In genomic region chr20:53623454-53624206, GRCh38 we compare ENCODE assay signal across 8 cellular contexts. TPM values are rescaled to one million over a fixed set of nuclear protein-coding genes. Genes with fewer than 3 reads are reported as not detected.
DNase-seq lines count a peak whose midpoint lies in the region; ATAC-seq and TF ChIP-seq lines count a peak whose summit lies in the region.

No MANE protein-coding gene starts in this region.

- no peak for TF ChIP-seq CTCF in osteocyte (IDR thresholded peaks at IDR 0.05)

- peak overlapping the region; percentile 79 for H3K4me3 Mint-ChIP-seq in activated naive CD8-positive, alpha-beta T cell treated with anti-CD3 and anti-CD28 coated beads, Interleukin-2, amount 50 U/mL, for 24 hours
- peak overlapping the region; percentile 70 for H3K4me3 Mint-ChIP-seq in osteocyte (ENCODE audit: unreplicated experiment)

- H3K36me3 Mint-ChIP-seq in activated naive CD8-positive, alpha-beta T cell treated with anti-CD3 and anti-CD28 coated beads, Interleukin-2, amount 50 U/mL, for 24 hours (ENCODE audit: low read depth) = no peaks in the 10 kb centered on the region
- H3K36me3 Mint-ChIP-seq in osteocyte (ENCODE audit: unreplicated experiment) = no peaks in the 10 kb centered on the region

- H3K4me1 Mint-ChIP-seq in activated naive CD8-positive, alpha-beta T cell treated with anti-CD3 and anti-CD28 coated beads, Interleukin-2, amount 50 U/mL, for 24 hours = peaks cover 48% of the 10 kb centered on the region
- peaks cover 35% of the 10 kb centered on the region for H3K4me1 Mint-ChIP-seq in osteocyte (ENCODE audit: unreplicated experiment)

- DNase-seq in SIG-M5 treated with dmso at 0.1 percent for 504 hours (lab: John Stamatoyannopoulos, UW; ENCODE audit: unreplicated experiment) (peak; percentile 98), SIG-M5 (lab: John Stamatoyannopoulos, UW) (no peak), cardiac septum (ENCODE audit: low spot score) (peak; percentile 83), osteocyte (ENCODE audit: extremely low spot score, unreplicated experiment) (no peak), cerebellar nuclear complex (lab: John Stamatoyannopoulos, UW) (no peak)
- peak; percentile 61 for DNase-seq in activated naive CD8-positive, alpha-beta T cell treated with anti-CD3 and anti-CD28 coated beads, Interleukin-2, amount 50 U/mL, for 24 hours

- peak; percentile 69 for ATAC-seq in HG03432 (IDR thresholded peaks at IDR 0.05; ENCODE audit: unreplicated experiment)
- ATAC-seq in activated naive CD8-positive, alpha-beta T cell treated with anti-CD3 and anti-CD28 coated beads, Interleukin-2, amount 50 U/mL, for 24 hours = peak; percentile 63

- H3K27ac Mint-ChIP-seq in activated naive CD8-positive, alpha-beta T cell treated with anti-CD3 and anti-CD28 coated beads, Interleukin-2, amount 50 U/mL, for 24 hours = peak overlapping the region; percentile 98
- peak overlapping the region; percentile 98 for H3K27ac Mint-ChIP-seq in osteocyte (ENCODE audit: unreplicated experiment)

- no peaks in the 10 kb centered on the region for H3K9me3 Mint-ChIP-seq in activated naive CD8-positive, alpha-beta T cell treated with anti-CD3 and anti-CD28 coated beads, Interleukin-2, amount 50 U/mL, for 24 hours
- no peaks in the 10 kb centered on the region for H3K9me3 Mint-ChIP-seq in osteocyte (ENCODE audit: unreplicated experiment)

- H3K27me3 Mint-ChIP-seq in activated naive CD8-positive, alpha-beta T cell treated with anti-CD3 and anti-CD28 coated beads, Interleukin-2, amount 50 U/mL, for 24 hours = no peaks in the 10 kb centered on the region
- H3K27me3 Mint-ChIP-seq in osteocyte (ENCODE audit: unreplicated experiment) = no peaks in the 10 kb centered on the region

- intact Hi-C loops in cardiac septum (cut with DNase I) = loop anchor here (5.0 kb wide), 1 partner anchor 46 kb away; no protein-coding TSS in a partner anchor

TF ChIP-seq in PFSK-1, 5 proteins besides CTCF, POLR2A, EP300 and RAD21:
- TF ChIP-seq FOXP2 (optimal IDR thresholded peaks at IDR 0.05; ENCODE audit: borderline replicate concordance, extremely low read depth, extremely low read length, insufficient read depth) (no peak), POLR2AphosphoS5 (IDR thresholded peaks at IDR 0.05; ENCODE audit: low read depth, low read length) (peak; percentile 77; the same call in 1 of the 2 replicates), TAF1 (IDR thresholded peaks at IDR 0.05; ENCODE audit: borderline replicate concordance, insufficient read depth, low read length) (peak; percentile 54; the same call in 1 of the 2 replicates), SIN3A (IDR thresholded peaks at IDR 0.05; ENCODE audit: borderline replicate concordance, insufficient read depth, low read length) (no peak), REST (IDR thresholded peaks at IDR 0.05; ENCODE audit: insufficient read depth in 1 of 2, low read depth in 2 of 2, low read length in 2 of 2) (no peak)

RNA-seq across cellular contexts. Expression of gene ZNF217, which starts 30.0 kb away (rescaled TPM):
- polyA plus RNA-seq in PFSK-1 (2012; ENCODE audit: insufficient read length, low read depth) = 29.2 TPM
- total RNA-seq in cardiac septum (10.7 TPM), osteocyte (44.3 and 47.2 TPM in 2 replicates)

Comparison
In these comparisons a context has a peak if more than half of its experiments do, and no peak if none do; other contexts are left out.
1. DNase-seq: peak in SIG-M5 treated with dmso at 0.1 percent for 504 hours (single experiment), activated naive CD8-positive, alpha-beta T cell treated with anti-CD3 and anti-CD28 coated beads, Interleukin-2, amount 50 U/mL, for 24 hours (single experiment) and cardiac septum (single experiment); none in SIG-M5 (single experiment), osteocyte (single experiment) and cerebellar nuclear complex (0 of 2).